In the genomic region with DNA sequence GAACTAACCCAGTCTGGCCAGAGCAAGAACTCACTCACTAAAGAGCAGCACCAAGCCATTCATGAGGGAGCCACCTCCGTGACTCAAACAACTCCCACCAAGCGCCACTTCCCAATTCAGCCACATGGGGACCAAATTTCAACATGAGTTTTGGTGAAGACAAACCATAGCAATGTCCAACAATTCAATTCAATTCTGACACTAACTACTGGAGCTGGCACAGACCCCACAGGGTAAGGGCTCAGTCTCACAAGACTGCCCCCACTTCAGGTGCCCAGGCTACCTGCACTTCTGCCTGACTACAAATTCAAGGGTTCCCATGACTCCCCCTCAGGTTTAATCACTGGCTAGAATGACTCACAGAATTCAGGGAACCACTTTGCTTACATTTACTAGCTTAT, we compare ENCODE assay signal across 7 cellular contexts. TPM values are rescaled to one million over a fixed set of nuclear protein-coding genes. Genes with fewer than 3 reads are reported as not detected.
DNase-seq lines count a peak whose midpoint lies in the region; ATAC-seq, FAIRE-seq and TF ChIP-seq lines count a peak whose summit lies in the region.

No MANE protein-coding gene starts in this region.

- H3K27ac Mint-ChIP-seq in neural progenitor cell: no peak overlapping the region

- ATAC-seq in GM21390 (IDR thresholded peaks at IDR 0.05; ENCODE audit: unreplicated experiment) (peak; percentile 60), K562 (peak; percentile 92), HG03108 (IDR thresholded peaks at IDR 0.05; ENCODE audit: unreplicated experiment) (no peak)

- no peaks in the 10 kb centered on the region for H3K79me2 ChIP-seq in K562 (ENCODE audit: control insufficient read depth, insufficient read depth, low read length)
- no peaks in the 10 kb centered on the region for H3K79me2 ChIP-seq in neural progenitor cell (ENCODE audit: low read depth)

- H3K4me1 ChIP-seq in K562 (replicated peaks in 1 of 2; ENCODE audit: control insufficient read depth in 2 of 2, insufficient read depth in 2 of 2, low read length in 2 of 2) (peaks cover 0 to 17% of the 10 kb centered on the region in 2 experiments; a peak in 3 of 5 replicates), neural progenitor cell (peaks cover 18% of the 10 kb centered on the region)

- BruUV-seq in K562 (replicated peaks; lab: Mats Ljungman, UMichigan): no TSS peak

- POLR2A ChIA-PET in K562 (lab: Yijun Ruan, JAX): interaction anchor here (0.7 to 1.3 kb wide), 3 partner anchors 12 to 25 kb away, joined by 3 read pairs; no protein-coding TSS in a partner anchor

- peaks cover 7% of the 10 kb centered on the region for H3K4me1 Mint-ChIP-seq in neural progenitor cell

- H3K27ac ChIP-seq in K562 (ENCODE audit: extremely low read depth, low read depth, low read length): no peak overlapping the region
- H3K27ac ChIP-seq in neural progenitor cell: no peak overlapping the region

- TF ChIP-seq POLR2A in K562 (conservative IDR thresholded peaks at IDR 0.05): no peak

- peak; percentile 12 for DNase-seq in RKO (ENCODE audit: low spot score)
- peak; percentile 39 to 70 (median 50) for DNase-seq in K562 (ENCODE audit: extremely low read depth in 1 of 4, low spot score in 3 of 4)
- no peak for DNase-seq in neural progenitor cell (ENCODE audit: low spot score)
- DNase-seq in medulla oblongata (ENCODE audit: extremely low spot score): no peak
- DNase-seq in H4 (ENCODE audit: low spot score): no peak

- H3F3A ChIP-seq in neural progenitor cell (ENCODE audit: low read depth): peaks cover 16% of the 10 kb centered on the region

- CTCF ChIA-PET in K562 (lab: Yijun Ruan, JAX; ENCODE audit: low intra/inter-chr PET ratio): no interaction called here

- H3K27me3 Mint-ChIP-seq in neural progenitor cell (ENCODE audit: insufficient read depth, low read depth): peaks cover 2% of the 10 kb centered on the region

- no peak overlapping the region for H3K9ac ChIP-seq in K562 (ENCODE audit: insufficient read depth in 1 of 2, low read depth in 2 of 2, low read length in 2 of 2)
- H3K9ac ChIP-seq in neural progenitor cell: no peak overlapping the region

- TF ChIP-seq EP300 in K562 (IDR thresholded peaks at IDR 0.05; ENCODE audit: low read length): no peak

- intact Hi-C loops in K562 (cut with micrococcal nuclease): no loop called here

- no peak overlapping the region for H3K4me2 ChIP-seq in K562 (ENCODE audit: insufficient read depth, low read length)
- no peak overlapping the region for H3K4me2 ChIP-seq in neural progenitor cell

- H3K4me3 Mint-ChIP-seq in neural progenitor cell: no peak overlapping the region

- H4K20me1 ChIP-seq in K562 (replicated peaks; ENCODE audit: control insufficient read depth, insufficient read depth, low read length) (no peaks in the 10 kb centered on the region), neural progenitor cell (ENCODE audit: low read depth) (no peaks in the 10 kb centered on the region)

- TF ChIP-seq CTCF in K562 (IDR thresholded peaks at IDR 0.05 in 2 of 3, conservative IDR thresholded peaks at IDR 0.05 in 1 of 3; ENCODE audit: insufficient read depth in 2 of 3, low read depth in 1 of 3, low read length in 3 of 3) (peak; percentile 52 to 71 (median 59)), neural progenitor cell (IDR thresholded peaks at IDR 0.05) (peak; percentile 35)

- TF ChIP-seq RAD21 in K562 (CRISPR knock-in tag; conservative IDR thresholded peaks at IDR 0.05 in 1 of 2, IDR thresholded peaks at IDR 0.05 in 1 of 2): peak in 1 of 2 experiments; percentile 46; a peak in 2 of 4 replicates

- H3K4me3 ChIP-seq in K562 (no peak overlapping the region), neural progenitor cell (no peak overlapping the region)

- WGBS in K562 (ENCODE audit: insufficient coverage, low coverage, missing lambda C conversion rate): 25% methylated on average over 2 of the region's 2 CpGs

- H3K36me3 ChIP-seq in K562 (ENCODE audit: control insufficient read depth, insufficient read depth, low read length): no peaks in the 10 kb centered on the region
- H3K36me3 ChIP-seq in neural progenitor cell: no peaks in the 10 kb centered on the region

- peak overlapping the region; percentile 74 for H2AFZ ChIP-seq in K562 (ENCODE audit: low read depth, low read length)
- no peak overlapping the region for H2AFZ ChIP-seq in neural progenitor cell (replicated peaks)

- in situ Hi-C loops in K562 (cut with MboI): no loop called here

- no peaks in the 10 kb centered on the region for H3K36me3 Mint-ChIP-seq in neural progenitor cell

- no peaks in the 10 kb centered on the region for H3K9me3 ChIP-seq in K562 (replicated peaks; ENCODE audit: control insufficient read depth, insufficient read depth, low read depth, low read length)
- no peaks in the 10 kb centered on the region for H3K9me3 ChIP-seq in neural progenitor cell (ENCODE audit: low read depth)

- no peaks in the 10 kb centered on the region for H3K9me3 Mint-ChIP-seq in neural progenitor cell

- no peaks in the 10 kb centered on the region for H3K9me1 ChIP-seq in K562 (ENCODE audit: control insufficient read depth, insufficient read depth, low read length)

- peak; percentile 64 for FAIRE-seq in K562 (lab: Jason Lieb, UNC)

- H3K27me3 ChIP-seq in K562 (ENCODE audit: control insufficient read depth in 2 of 2, insufficient read depth in 2 of 2, low read length in 2 of 2): peaks cover 0 to 3% of the 10 kb centered on the region in 2 experiments; a peak in 1 of 5 replicates
- H3K27me3 ChIP-seq in neural progenitor cell: no peaks in the 10 kb centered on the region

TF ChIP-seq in K562, 482 proteins besides CTCF, POLR2A, EP300 and RAD21 (continues in another document):
- TF ChIP-seq ZNF586 (CRISPR knock-in tag; conservative IDR thresholded peaks at IDR 0.05) (no peak), CXXC5 (CRISPR knock-in tag; IDR thresholded peaks at IDR 0.05) (no peak), DNMT1 (IDR thresholded peaks at IDR 0.05) (no peak), ETV6 (IDR thresholded peaks at IDR 0.05; ENCODE audit: borderline replicate concordance in 1 of 2, low read depth in 2 of 2, low read length in 1 of 2) (no peak), ETV6 (CRISPR knock-in tag; IDR thresholded peaks at IDR 0.05; ENCODE audit: borderline replicate concordance) (no peak), GATA2 (CRISPR knock-in tag; IDR thresholded peaks at IDR 0.05) (no peak), CBX3 (IDR thresholded peaks at IDR 0.05; ENCODE audit: borderline replicate concordance in 1 of 2, low read length in 2 of 2) (no peak), SPI1 (IDR thresholded peaks at IDR 0.05; ENCODE audit: borderline replicate concordance, low read depth, low read length) (peak; percentile 73; the same call in 1 of the 2 replicates)
- TF ChIP-seq, protein P1, sequence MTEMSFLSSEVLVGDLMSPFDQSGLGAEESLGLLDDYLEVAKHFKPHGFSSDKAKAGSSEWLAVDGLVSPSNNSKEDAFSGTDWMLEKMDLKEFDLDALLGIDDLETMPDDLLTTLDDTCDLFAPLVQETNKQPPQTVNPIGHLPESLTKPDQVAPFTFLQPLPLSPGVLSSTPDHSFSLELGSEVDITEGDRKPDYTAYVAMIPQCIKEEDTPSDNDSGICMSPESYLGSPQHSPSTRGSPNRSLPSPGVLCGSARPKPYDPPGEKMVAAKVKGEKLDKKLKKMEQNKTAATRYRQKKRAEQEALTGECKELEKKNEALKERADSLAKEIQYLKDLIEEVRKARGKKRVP (CRISPR knock-in tag; IDR thresholded peaks at IDR 0.05): no peak

RNA-seq across cellular contexts. Expression of a gene that starts 48.8 kb away (rescaled TPM):
- 4.2 and 14.3 TPM in 2 replicates for total RNA-seq in K562 (2011; cell fraction: chromatin; rRNA removed; ENCODE audit: low replicate concordance)
- 2.2 and 3.4 TPM in 2 replicates for total RNA-seq in K562 (2011; cell fraction: nucleolus; rRNA removed)
- 7.9 and 18.7 TPM in 2 replicates for total RNA-seq in K562 (2011; cell fraction: nucleoplasm; rRNA removed)
- total RNA-seq in K562 (2014; rRNA removed) (13.4 and 19.0 TPM in 2 replicates), K562 (2014; rRNA removed; fragmentation: Illumina TruSeq; extraction: Trizol) (32.5 and 40.1 TPM in 2 replicates), K562 (2015; rRNA removed; fragmentation: Illumina TruSeq; extraction: Trizol) (19.4 and 24.5 TPM in 2 replicates), K562 (2021) (57.6 and 60.7 TPM in 2 replicates), neural progenitor cell (ENCODE audit: low replicate concordance) (10.4 and 27.5 TPM in 2 replicates)
- polyA plus RNA-seq in K562 (2011; rRNA removed) (49.0 and 77.3 TPM in 2 replicates), K562 (2014; fragmentation: Illumina TruSeq; extraction: Trizol) (68.8 and 86.2 TPM in 2 replicates), K562 (2014; fragmentation: Nextera tagmentation; extraction: Ambion mirVana) (10 to 100 TPM; 21.3 to 28.9 TPM), K562 (2014; rRNA removed) (45.9 and 48.2 TPM in 2 replicates)
- polyA plus RNA-seq in K562 (2011; cell fraction: cytosol; rRNA removed): 11.3 and 24.6 TPM in 2 replicates
- polyA plus RNA-seq in K562 (2011; cell fraction: nucleus; rRNA removed): 6.6 and 11.5 TPM in 2 replicates
- 68.6 and 95.0 TPM in 2 replicates for polyA plus RNA-seq in K562 (2012)
- 49.7 and 52.8 TPM in 2 replicates for polyA minus RNA-seq in K562 (2011; rRNA and poly(A)+ RNA removed)
- polyA minus RNA-seq in K562 (2011; cell fraction: cytosol; rRNA and poly(A)+ RNA removed): 20.3 and 24.0 TPM in 2 replicates
- polyA minus RNA-seq in K562 (2011; cell fraction: nucleus; rRNA and poly(A)+ RNA removed): 4.7 and 9.1 TPM in 2 replicates
- total RNA-seq in H4 (2014; rRNA removed; shearing (Covaris generic)): 20.0 and 32.4 TPM in 2 replicates

Comparison
In these comparisons a context has a peak if more than half of its experiments do, and no peak if none do; other contexts are left out.
1. DNase-seq: peak in RKO (single experiment) and K562 (4 of 4); none in neural progenitor cell (single experiment), medulla oblongata (single experiment) and H4 (single experiment).